Comparison of ENCODE assay signal across 2 cellular contexts in the genomic region with DNA sequence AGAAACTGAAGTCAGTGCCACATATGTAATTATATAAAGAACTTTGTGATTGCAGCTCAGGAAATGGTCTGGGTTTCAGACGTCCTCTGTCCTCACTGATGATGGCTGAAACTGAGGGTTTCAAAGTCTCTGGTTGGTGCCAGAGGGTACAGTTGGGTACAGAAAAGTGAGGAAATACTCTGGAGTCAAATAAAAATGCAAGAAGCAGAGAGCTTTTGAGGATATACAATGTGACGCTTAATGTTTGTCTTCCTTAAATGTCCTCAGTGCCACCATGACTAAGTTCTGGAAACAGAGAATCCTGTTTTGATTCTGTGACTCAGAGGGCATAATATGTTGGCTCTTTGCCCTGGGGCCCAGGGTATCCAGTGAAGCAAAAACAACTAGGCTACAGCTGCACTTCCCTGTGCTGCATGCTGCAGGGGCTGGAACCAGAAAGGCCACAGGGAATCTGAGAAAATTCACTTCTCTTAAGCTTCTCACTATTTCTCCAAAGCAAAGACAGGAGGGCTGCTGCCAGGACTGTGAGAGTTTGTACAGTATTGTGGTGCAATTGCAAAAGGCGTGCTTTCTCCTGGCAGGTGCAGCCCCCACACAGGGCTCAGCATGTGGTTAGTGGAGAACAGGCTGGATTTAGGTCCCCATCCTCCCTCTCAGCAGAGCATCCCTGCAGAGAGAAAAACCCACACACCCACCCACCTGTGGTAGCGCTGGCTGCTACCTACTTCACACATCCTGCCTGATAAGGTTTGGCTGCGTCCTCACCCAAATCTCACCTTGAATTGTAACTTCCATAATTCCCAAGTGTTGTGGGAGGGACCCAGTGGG.
TF ChIP-seq lines count a peak whose summit lies in the region.

No MANE protein-coding gene starts in this region.

TF ChIP-seq in IMR-90, 13 proteins besides CTCF, POLR2A, EP300 and RAD21:
- TF ChIP-seq ELK1 (IDR thresholded peaks at IDR 0.05; ENCODE audit: borderline replicate concordance, low read depth, low read length) (no peak), MAFK (IDR thresholded peaks at IDR 0.05; ENCODE audit: low read depth, low read length) (no peak), SMC3 (IDR thresholded peaks at IDR 0.05; ENCODE audit: low read depth, low read length) (no peak; the same call in 1 of the 2 replicates), RCOR1 (IDR thresholded peaks at IDR 0.05; ENCODE audit: insufficient replicate concordance, low read length) (peak; percentile 70), CHD1 (IDR thresholded peaks at IDR 0.05; ENCODE audit: low read depth, low read length) (peak; percentile 52; the same call in 1 of the 2 replicates), FOS (IDR thresholded peaks at IDR 0.05; ENCODE audit: low read depth, low read length) (peak; percentile 86), CEBPB (IDR thresholded peaks at IDR 0.05; ENCODE audit: low read depth, low read length) (peak; percentile 33; the same call in 1 of the 2 replicates)

TF ChIP-seq in WTC11, 78 proteins besides CTCF, POLR2A, EP300 and RAD21 (continued from another document):
- TF ChIP-seq FOXP1 (CRISPR knock-in tag; IDR thresholded peaks at IDR 0.05; ENCODE audit: borderline replicate concordance): no peak
- TF ChIP-seq FOXP4 (CRISPR knock-in tag; IDR thresholded peaks at IDR 0.05): no peak
- TF ChIP-seq, protein P1, sequence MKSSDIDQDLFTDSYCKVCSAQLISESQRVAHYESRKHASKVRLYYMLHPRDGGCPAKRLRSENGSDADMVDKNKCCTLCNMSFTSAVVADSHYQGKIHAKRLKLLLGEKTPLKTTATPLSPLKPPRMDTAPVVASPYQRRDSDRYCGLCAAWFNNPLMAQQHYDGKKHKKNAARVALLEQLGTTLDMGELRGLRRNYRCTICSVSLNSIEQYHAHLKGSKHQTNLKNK (CRISPR knock-in tag; IDR thresholded peaks at IDR 0.05): no peak
- no peak for TF ChIP-seq ZNF232 (CRISPR knock-in tag; IDR thresholded peaks at IDR 0.05)
- TF ChIP-seq ATF6 (CRISPR knock-in tag; IDR thresholded peaks at IDR 0.05): no peak
TF ChIP-seq in WTC11: peak in this region for 0.
